In genomic region chr12:110279976-110280783, GRCh38 we compare ENCODE assay signal across 8 cellular contexts. TPM values are rescaled to one million over a fixed set of nuclear protein-coding genes. Genes with fewer than 3 reads are reported as not detected.
DNase-seq lines count a peak whose midpoint lies in the region; ATAC-seq and TF ChIP-seq lines count a peak whose summit lies in the region.

No MANE protein-coding gene starts in this region.

- H3K4me3 ChIP-seq in neuronal stem cell (ENCODE audit: low read length in 2 of 2), result peak overlapping the region; percentile 81 to 94
- peak overlapping the region; percentile 90 for H3K4me3 ChIP-seq in thymus (ENCODE audit: low read length)

- peak overlapping the region; percentile 99 for H3K18ac ChIP-seq in neuronal stem cell (ENCODE audit: low read length)

- peak overlapping the region; percentile 97 for H2AFZ ChIP-seq in neuronal stem cell (ENCODE audit: low read length)

- TF ChIP-seq CTCF in foreskin keratinocyte (conservative IDR thresholded peaks at IDR 0.05), result peak; percentile 28

- H3K4me1 ChIP-seq in foreskin keratinocyte (peaks cover 14% of the 10 kb centered on the region), neuronal stem cell (ENCODE audit: control insufficient read depth in 2 of 2, insufficient read depth in 1 of 2, low read depth in 1 of 2, low read length in 2 of 2) (peaks cover 8 to 14% of the 10 kb centered on the region in 2 donors), thymus (ENCODE audit: control insufficient read depth, insufficient read depth, low read length) (peaks cover 10% of the 10 kb centered on the region)

- no peak overlapping the region for H2BK12ac ChIP-seq in neuronal stem cell (ENCODE audit: low read length)

- peak overlapping the region; percentile 64 for H2AK5ac ChIP-seq in neuronal stem cell (ENCODE audit: low read depth, low read length)

- H3K27me3 ChIP-seq in foreskin keratinocyte (no peaks in the 10 kb centered on the region), neuronal stem cell (ENCODE audit: control insufficient read depth in 3 of 3, insufficient read depth in 3 of 3, low read depth in 1 of 3, low read length in 3 of 3) (no peaks in the 10 kb centered on the region), thymus (ENCODE audit: control insufficient read depth, insufficient read depth) (no peaks in the 10 kb centered on the region)

- ATAC-seq in HG03045 (IDR thresholded peaks at IDR 0.05; ENCODE audit: unreplicated experiment) (peak; percentile 5), foreskin keratinocyte (peak; percentile 57)

- H4K91ac ChIP-seq in neuronal stem cell (ENCODE audit: low read depth, low read length, poor library complexity), result peak overlapping the region; percentile 96

- no peaks in the 10 kb centered on the region for H3K79me1 ChIP-seq in neuronal stem cell (ENCODE audit: low read depth, low read length)

- H3K4me2 ChIP-seq in neuronal stem cell (ENCODE audit: insufficient read depth, low read length, poor library complexity, severe bottlenecking), result peak overlapping the region; percentile 75

- H3K36me3 ChIP-seq in neuronal stem cell (replicated peaks in 1 of 2; ENCODE audit: control insufficient read depth in 2 of 2, insufficient read depth in 2 of 2, low read length in 2 of 2), result peaks cover 0 to 27% of the 10 kb centered on the region in 2 donors
- H3K36me3 ChIP-seq in thymus (ENCODE audit: control insufficient read depth, insufficient read depth), result no peaks in the 10 kb centered on the region

- peak overlapping the region; percentile 35 for H2BK120ac ChIP-seq in neuronal stem cell (ENCODE audit: low read depth, low read length)

- DNase-seq in NCI-H2196 (lab: John Stamatoyannopoulos, UW; ENCODE audit: unreplicated experiment), result peak; percentile 44
- DNase-seq in NCI-H2196 treated with DMSO at 0.1 percent for 48 hours (lab: John Stamatoyannopoulos, UW; ENCODE audit: unreplicated experiment), result no peak
- peak; percentile 89 for DNase-seq in NCI-H82 (lab: John Stamatoyannopoulos, UW)
- DNase-seq in activated T-helper 9 cell treated with anti-CD3 and anti-CD28 coated beads, Interleukin-2, amount 50 U/mL, for 16 hours (ENCODE audit: low read depth), result peak; percentile 54
- peak in 1 of 2 donors; percentile 56 for DNase-seq in foreskin keratinocyte
- DNase-seq in neuronal stem cell (ENCODE audit: low spot score), result peak; percentile 70

- H2BK15ac ChIP-seq in neuronal stem cell (ENCODE audit: low read length), result peak overlapping the region; percentile 52

- H3K14ac ChIP-seq in neuronal stem cell (ENCODE audit: low read length), result no peak overlapping the region

- peak overlapping the region; percentile 100 for H3K9ac ChIP-seq in neuronal stem cell (ENCODE audit: low read depth, low read length, poor library complexity)

- H4K8ac ChIP-seq in neuronal stem cell (ENCODE audit: low read depth, low read length), result peak overlapping the region; percentile 87

- H3K27ac ChIP-seq in foreskin keratinocyte, result peak overlapping the region; percentile 70
- H3K27ac ChIP-seq in neuronal stem cell (replicated peaks; ENCODE audit: low read length), result peak overlapping the region; percentile 95
- peak overlapping the region; percentile 64 for H3K27ac ChIP-seq in thymus (ENCODE audit: low read depth)

- no CpG with 5 or more reads among the region's 25 CpGs for WGBS in neuronal stem cell (ENCODE audit: extremely low coverage in 2 of 2, insufficient read length in 2 of 2, insufficient replicate concordance in 1 of 2), 2 donors
- 25% methylated on average over 25 of the region's 25 CpGs for WGBS in thymus

- H2BK5ac ChIP-seq in neuronal stem cell (ENCODE audit: low read length), result peak overlapping the region; percentile 98

- peak overlapping the region; percentile 89 for H3K23ac ChIP-seq in neuronal stem cell (ENCODE audit: low read depth, low read length, poor library complexity)

- no peaks in the 10 kb centered on the region for H3K9me3 ChIP-seq in neuronal stem cell (replicated peaks in 1 of 2; ENCODE audit: control insufficient read depth in 2 of 2, insufficient read depth in 1 of 2, low read depth in 1 of 2, low read length in 2 of 2)
- H3K9me3 ChIP-seq in thymus (ENCODE audit: control insufficient read depth), result no peaks in the 10 kb centered on the region

- H3K4ac ChIP-seq in neuronal stem cell (ENCODE audit: low read length), result peak overlapping the region; percentile 93

RNA-seq across cellular contexts. Expression of gene ATP2A2, which starts 0.9 kb away (rescaled TPM):
- 251 and 257 TPM in 2 replicates for total RNA-seq in foreskin keratinocyte
- 71.6 and 80.2 TPM in 2 replicates for polyA plus RNA-seq in foreskin keratinocyte
- 80.3 TPM for polyA plus RNA-seq in neuronal stem cell (2013, experiment 1 of 2)
- polyA plus RNA-seq in neuronal stem cell (2013, experiment 2 of 2), result 78.6 TPM
- 37.6 TPM for polyA plus RNA-seq in thymus
